1 cellular context compared by ENCODE assay signal in genomic region chr7:142104550-142105527, GRCh38.
A peak's percentile ranks its signal among the peaks of the same experiment; 100 is the strongest.
TF ChIP-seq lines count a peak whose summit lies in the region.

No MANE protein-coding gene starts in this region.

TF ChIP-seq in HepG2, 621 proteins besides CTCF, POLR2A, EP300 and RAD21 (continued from another document and continues in another):
- TF ChIP-seq ZBTB49 (CRISPR knock-in tag; IDR thresholded peaks at IDR 0.05; ENCODE audit: borderline replicate concordance) (no peak), RFX5 (IDR thresholded peaks at IDR 0.05; ENCODE audit: low read depth, low read length) (no peak), LRRFIP1 (CRISPR knock-in tag; conservative IDR thresholded peaks at IDR 0.05) (no peak), ZUFSP (CRISPR knock-in tag; IDR thresholded peaks at IDR 0.05; ENCODE audit: borderline replicate concordance) (no peak), RBFOX2 (IDR thresholded peaks at IDR 0.05; ENCODE audit: low read depth, low read length) (no peak), ZNF225 (CRISPR knock-in tag; IDR thresholded peaks at IDR 0.05) (no peak), CHD2 (IDR thresholded peaks at IDR 0.05; ENCODE audit: low read depth, low read length) (no peak), ZNF768 (CRISPR knock-in tag; IDR thresholded peaks at IDR 0.05) (no peak), TEAD2 (CRISPR knock-in tag; IDR thresholded peaks at IDR 0.05) (no peak), NFATC3 (CRISPR knock-in tag; IDR thresholded peaks at IDR 0.05) (no peak), RORA (CRISPR knock-in tag; IDR thresholded peaks at IDR 0.05) (no peak), ZNF3 (CRISPR knock-in tag; IDR thresholded peaks at IDR 0.05) (no peak), HMGXB4 (CRISPR knock-in tag; IDR thresholded peaks at IDR 0.05; ENCODE audit: borderline replicate concordance in 1 of 2, low read depth in 1 of 2) (no peak), ZBTB42 (CRISPR knock-in tag; IDR thresholded peaks at IDR 0.05) (no peak), GATAD2A (CRISPR knock-in tag; IDR thresholded peaks at IDR 0.05) (peak; percentile 94), MED8 (CRISPR knock-in tag; IDR thresholded peaks at IDR 0.05; ENCODE audit: insufficient replicate concordance) (no peak), EED (CRISPR knock-in tag; IDR thresholded peaks at IDR 0.05) (no peak), ZNF879 (CRISPR knock-in tag; IDR thresholded peaks at IDR 0.05) (no peak), ZNF574 (CRISPR knock-in tag; IDR thresholded peaks at IDR 0.05) (no peak), SNAPC2 (CRISPR knock-in tag; IDR thresholded peaks at IDR 0.05) (no peak), KDM5A (IDR thresholded peaks at IDR 0.05; ENCODE audit: borderline replicate concordance, low read length) (no peak), ZNF180 (CRISPR knock-in tag; IDR thresholded peaks at IDR 0.05; ENCODE audit: borderline replicate concordance, low read depth) (no peak), TCF7 (IDR thresholded peaks at IDR 0.05; ENCODE audit: low read depth) (no peak), ZC3H13 (CRISPR knock-in tag; IDR thresholded peaks at IDR 0.05) (no peak), EEA1 (CRISPR knock-in tag; IDR thresholded peaks at IDR 0.05; ENCODE audit: borderline replicate concordance) (no peak), ZNF670 (CRISPR knock-in tag; IDR thresholded peaks at IDR 0.05; ENCODE audit: borderline replicate concordance) (no peak), ZNF550 (CRISPR knock-in tag; IDR thresholded peaks at IDR 0.05; ENCODE audit: borderline replicate concordance) (no peak), ZNF101 (CRISPR knock-in tag; IDR thresholded peaks at IDR 0.05; ENCODE audit: borderline replicate concordance, low read depth) (no peak), ZBTB43 (CRISPR knock-in tag; conservative IDR thresholded peaks at IDR 0.05) (no peak), ZNF83 (CRISPR knock-in tag; IDR thresholded peaks at IDR 0.05; ENCODE audit: borderline replicate concordance) (no peak), JUN (CRISPR knock-in tag; IDR thresholded peaks at IDR 0.05) (no peak), ZNF709 (CRISPR knock-in tag; IDR thresholded peaks at IDR 0.05) (no peak), TERF1 (CRISPR knock-in tag; IDR thresholded peaks at IDR 0.05) (no peak), ZNF792 (CRISPR knock-in tag; IDR thresholded peaks at IDR 0.05) (no peak; the same call in 1 of the 2 replicates), KLF15 (CRISPR knock-in tag; IDR thresholded peaks at IDR 0.05; ENCODE audit: borderline replicate concordance) (no peak), ATF7-NPFF (CRISPR knock-in tag; IDR thresholded peaks at IDR 0.05; ENCODE audit: low read depth) (no peak), BCL3 (CRISPR knock-in tag; IDR thresholded peaks at IDR 0.05) (no peak), ZNF326 (CRISPR knock-in tag; IDR thresholded peaks at IDR 0.05; ENCODE audit: borderline replicate concordance) (no peak), SMARCC2 (IDR thresholded peaks at IDR 0.05) (no peak), CBX1 (IDR thresholded peaks at IDR 0.05; ENCODE audit: low read depth) (no peak), ZNF414 (CRISPR knock-in tag; IDR thresholded peaks at IDR 0.05) (no peak), GLMP (CRISPR knock-in tag; IDR thresholded peaks at IDR 0.05; ENCODE audit: borderline replicate concordance) (no peak), RARA (CRISPR knock-in tag; IDR thresholded peaks at IDR 0.05) (0 out of 2 replicates have a peak, but pooled peaks have one; percentile 43), AGO2 (optimal IDR thresholded peaks at IDR 0.05; ENCODE audit: low read depth, low read length) (no peak), ZFP41 (CRISPR knock-in tag; IDR thresholded peaks at IDR 0.05; ENCODE audit: borderline replicate concordance) (no peak), PPARG (CRISPR knock-in tag; conservative IDR thresholded peaks at IDR 0.05) (no peak), MYNN (CRISPR knock-in tag; IDR thresholded peaks at IDR 0.05; ENCODE audit: low read depth) (no peak), MAZ (IDR thresholded peaks at IDR 0.05; ENCODE audit: borderline replicate concordance, low read depth, low read length) (no peak), MAZ (CRISPR knock-in tag; IDR thresholded peaks at IDR 0.05; ENCODE audit: low read depth) (no peak), ZNF230 (CRISPR knock-in tag; IDR thresholded peaks at IDR 0.05) (no peak), TCF7L2 (IDR thresholded peaks at IDR 0.05; ENCODE audit: low read depth, low read length) (no peak), SMYD3 (CRISPR knock-in tag; IDR thresholded peaks at IDR 0.05) (no peak), ZNF597 (CRISPR knock-in tag; IDR thresholded peaks at IDR 0.05) (no peak)
